ENCODE assay signal across 22 cellular contexts in the genomic region with DNA sequence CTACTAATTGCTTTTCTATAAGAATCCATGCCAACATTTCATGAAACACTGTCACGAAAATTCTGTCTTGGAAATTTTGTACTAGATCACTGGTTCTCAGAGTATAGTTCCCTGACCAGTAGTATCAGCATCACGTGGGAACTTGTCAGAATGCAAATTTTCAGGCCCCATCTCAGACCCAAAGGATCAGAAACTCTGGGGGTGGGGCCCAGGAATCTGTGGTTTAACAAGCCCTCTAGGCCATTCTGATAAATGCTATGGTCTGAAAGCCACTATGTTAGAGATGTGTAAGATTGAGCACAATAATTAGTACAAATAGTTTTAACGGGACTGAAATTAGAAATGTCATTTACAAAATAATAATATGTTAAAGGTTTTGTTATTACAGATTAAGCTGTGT.
DNase-seq lines count a peak whose midpoint lies in the region; ATAC-seq, FAIRE-seq and TF ChIP-seq lines count a peak whose summit lies in the region.
"Had no signal": no experiment of that assay in that cellular context is flagged by ENCODE, and none has a peak within 500 bp of the region (broad histone marks: within the 10 kb centered on the region; RNA-seq: fewer than 3 reads in every experiment).

No MANE protein-coding gene starts in this region.

- H3K79me1 ChIP-seq in mesendoderm (ENCODE audit: low read length): no peaks in the 10 kb centered on the region

- WGBS in mesendoderm (ENCODE audit: extremely low coverage, insufficient coverage, low lambda C conversion rate): 83% methylated on average over 1 of the region's 3 CpGs

- no peak overlapping the region for H3K56ac ChIP-seq in mesendoderm (ENCODE audit: low read length)

- peaks cover 3% of the 10 kb centered on the region; the same call in 2 of the 3 replicates for H3K4me1 Mint-ChIP-seq in GM23338
- H3K4me1 Mint-ChIP-seq: B cell; CD4-positive, CD25-positive, alpha-beta regulatory T cell had no signal

- H2BK120ac ChIP-seq in mesendoderm (ENCODE audit: low read depth, low read length): no peak overlapping the region

- no peak for TF ChIP-seq POLR2A in breast epithelium (IDR thresholded peaks at IDR 0.05)

- H3K27me3 Mint-ChIP-seq in GM23338 (ENCODE audit: insufficient read depth, low read depth, poor library complexity): no peaks in the 10 kb centered on the region
- H3K27me3 Mint-ChIP-seq: B cell; CD4-positive, CD25-positive, alpha-beta regulatory T cell had no signal

- no peak for FAIRE-seq in HTR-8/SVneo (lab: Jason Lieb, UNC)
- FAIRE-seq: GM12892, GM19239 had no signal

- H3K4me2 ChIP-seq in GM23338 (no peak overlapping the region), mesendoderm (ENCODE audit: low read length) (no peak overlapping the region)
- H3K4me2 ChIP-seq: BLaER1 had no signal

- intact Hi-C loops in breast epithelium (cut with DNase I; ENCODE audit: low total_unique reads): no loop called here

- no peaks in the 10 kb centered on the region for H3F3A ChIP-seq in GM23338 (replicated peaks; ENCODE audit: low read depth)

- H3K4me3 ChIP-seq in GM23338 (no peak overlapping the region), mesendoderm (ENCODE audit: low read length) (no peak overlapping the region), breast epithelium (no peak overlapping the region)
- H3K4me3 ChIP-seq: BLaER1, GM23248 had no signal

- H2BK15ac ChIP-seq in mesendoderm (replicated peaks; ENCODE audit: low read depth): no peak overlapping the region

- ATAC-seq in GM23338 (peak; percentile 31; the same call in 1 of the 3 replicates), HG02623 (IDR thresholded peaks at IDR 0.05; ENCODE audit: unreplicated experiment) (no peak)
- ATAC-seq: CD8-positive, alpha-beta T cell; HCT116 had no signal

- no peak overlapping the region for H3K27ac Mint-ChIP-seq in GM23338
- H3K27ac Mint-ChIP-seq: B cell; CD4-positive, CD25-positive, alpha-beta regulatory T cell; CD8-positive, alpha-beta T cell had no signal

- H3K36me3 ChIP-seq in GM23338 (ENCODE audit: insufficient read depth) (no peaks in the 10 kb centered on the region), mesendoderm (ENCODE audit: control insufficient read depth, insufficient read depth, low read length) (no peaks in the 10 kb centered on the region), breast epithelium (no peaks in the 10 kb centered on the region)
- H3K36me3 ChIP-seq: BLaER1 had no signal

- H3K23ac ChIP-seq in mesendoderm (ENCODE audit: low read length): no peak overlapping the region

- H3K36me3 Mint-ChIP-seq in GM23338 (ENCODE audit: low read depth): no peaks in the 10 kb centered on the region
- H3K36me3 Mint-ChIP-seq: CD4-positive, CD25-positive, alpha-beta regulatory T cell; CD8-positive, alpha-beta T cell had no signal

- H2BK5ac ChIP-seq in mesendoderm (ENCODE audit: low read length): no peak overlapping the region

- H3K9me3 Mint-ChIP-seq in GM23338: no peaks in the 10 kb centered on the region
- H3K9me3 Mint-ChIP-seq: CD8-positive, alpha-beta T cell; H9 had no signal

- H3K9me2 ChIP-seq in GM23338 (ENCODE audit: insufficient read depth): no peaks in the 10 kb centered on the region

- no peak overlapping the region for H4K8ac ChIP-seq in mesendoderm (ENCODE audit: low read depth, low read length)

- DNase-seq in GM23338 (ENCODE audit: low spot score) (peak; percentile 18), OCI-M1 (lab: John Stamatoyannopoulos, UW) (peak; percentile 15), foreskin melanocyte (peak; percentile 3), mesendoderm (peak; percentile 15), HTR-8/SVneo (ENCODE audit: insufficient read length, low spot score) (no peak), breast epithelium (ENCODE audit: low spot score in 2 of 2) (no peak), dedifferentiated amniotic fluid mesenchymal stem cell (ENCODE audit: extremely low spot score) (no peak)
- DNase-seq: Caco-2; CD4-positive, CD25-positive, alpha-beta regulatory T cell; CD8-positive, alpha-beta T cell; DMS153; DND-41; GM23248; H9 had no signal

- no peak overlapping the region for H2AFZ ChIP-seq in GM23338
- H2AFZ ChIP-seq: GM23248 had no signal

- no peak overlapping the region for H3K4ac ChIP-seq in mesendoderm (ENCODE audit: low read depth, low read length)

- no peak overlapping the region for H3K9ac ChIP-seq in mesendoderm (ENCODE audit: low read length)
- H3K9ac ChIP-seq: BLaER1, GM23248 had no signal

- H3K9me3 ChIP-seq in breast epithelium: no peaks in the 10 kb centered on the region
- H3K9me3 ChIP-seq: BLaER1, Caco-2 had no signal

- H3K4me1 ChIP-seq in GM23338 (ENCODE audit: insufficient read depth): no peaks in the 10 kb centered on the region; the same call in 1 of the 2 replicates
- no peaks in the 10 kb centered on the region for H3K4me1 ChIP-seq in mesendoderm (ENCODE audit: control insufficient read depth, low read depth, low read length)
- H3K4me1 ChIP-seq in breast epithelium: no peaks in the 10 kb centered on the region
- H3K4me1 ChIP-seq: BLaER1, Caco-2 had no signal

- TF ChIP-seq CTCF in GM23338 (conservative IDR thresholded peaks at IDR 0.05; ENCODE audit: low read depth in 2 of 2): no peak
- no peak for TF ChIP-seq CTCF in breast epithelium (IDR thresholded peaks at IDR 0.05)

- no peak overlapping the region for H3K4me3 Mint-ChIP-seq in GM23338
- H3K4me3 Mint-ChIP-seq: B cell; CD4-positive, CD25-positive, alpha-beta regulatory T cell; CD8-positive, alpha-beta T cell; H9 had no signal

- H3K27ac ChIP-seq in GM23338 (ENCODE audit: low read depth) (no peak overlapping the region), mesendoderm (ENCODE audit: low read depth, low read length) (no peak overlapping the region), breast epithelium (no peak overlapping the region)
- H3K27ac ChIP-seq: 22Rv1, BLaER1, C4-2B, GM23248 had no signal

- H3K79me2 ChIP-seq in GM23338 (replicated peaks; ENCODE audit: insufficient read depth) (no peaks in the 10 kb centered on the region), mesendoderm (ENCODE audit: control insufficient read depth, insufficient read depth, low read length) (no peaks in the 10 kb centered on the region)

- H3K27me3 ChIP-seq in GM23338 (ENCODE audit: insufficient read depth) (no peaks in the 10 kb centered on the region), mesendoderm (ENCODE audit: insufficient read depth, low read length, poor library complexity) (no peaks in the 10 kb centered on the region), breast epithelium (no peaks in the 10 kb centered on the region)
- H3K27me3 ChIP-seq: BLaER1 had no signal

- no peak overlapping the region for H3K18ac ChIP-seq in mesendoderm (ENCODE audit: low read length)

- H4K20me1 ChIP-seq in GM23338 (replicated peaks; ENCODE audit: insufficient read depth): no peaks in the 10 kb centered on the region
- H4K20me1 ChIP-seq: BLaER1 had no signal

- H2AK5ac ChIP-seq in mesendoderm (ENCODE audit: low read length): no peak overlapping the region

- no peak overlapping the region for H4K5ac ChIP-seq in mesendoderm (ENCODE audit: low read length)

TF ChIP-seq in GM23338, 12 proteins besides CTCF, POLR2A, EP300 and RAD21 (continues in another document):
- TF ChIP-seq EZH2phosphoT487 (IDR thresholded peaks at IDR 0.05; ENCODE audit: unreplicated experiment): no peak

Comparison
In these comparisons a context has a peak if more than half of its experiments do, and no peak if none do; other contexts are left out.
1. DNase-seq: peak in GM23338 (single experiment), OCI-M1 (single experiment), foreskin melanocyte (single experiment) and mesendoderm (single experiment); none in HTR-8/SVneo (single experiment), breast epithelium (0 of 2) and dedifferentiated amniotic fluid mesenchymal stem cell (single experiment).